Comparison of ENCODE assay signal across 8 cellular contexts in genomic region chr22:49789289-49790141, GRCh38. TPM values are rescaled to one million over a fixed set of nuclear protein-coding genes. Genes with fewer than 3 reads are reported as not detected.
DNase-seq lines count a peak whose midpoint lies in the region; ATAC-seq and TF ChIP-seq lines count a peak whose summit lies in the region.

No MANE protein-coding gene starts in this region.

- H3K4me3 Mint-ChIP-seq in HFFc6 (no peak overlapping the region; the same call in 1 of the 2 replicates), nephron progenitor cell (no peak overlapping the region)

- TF ChIP-seq CTCF in HFFc6 (IDR thresholded peaks at IDR 0.05) (no peak), nephron progenitor cell (IDR thresholded peaks at IDR 0.05) (no peak)

- intact Hi-C loops in Right ventricle myocardium inferior (cut with DNase I), result no loop called here

- H3K27me3 Mint-ChIP-seq in HFFc6 (ENCODE audit: insufficient read depth) (no peaks in the 10 kb centered on the region; the same call in 1 of the 2 replicates), nephron progenitor cell (ENCODE audit: low read depth, poor library complexity) (peaks cover 3% of the 10 kb centered on the region)

- ATAC-seq in Right ventricle myocardium inferior (peak; percentile 60), HG03565 (IDR thresholded peaks at IDR 0.05; ENCODE audit: unreplicated experiment) (no peak)

- peak; percentile 6 for DNase-seq in HFFc6
- peak; percentile 22 for DNase-seq in activated T-cell treated with anti-CD3 and anti-CD28 coated beads for 1 hour (ENCODE audit: low read depth)
- DNase-seq in Right ventricle myocardium inferior (ENCODE audit: missing footprints), result no peak
- peak; percentile 49 for DNase-seq in stimulated activated CD4-positive, alpha-beta T cell treated with anti-CD3 and anti-CD28 coated beads, Interleukin-15, amount 100 ng/mL, for 24 hours
- no peak for DNase-seq in nephron progenitor cell
- no peak for DNase-seq in NCI-H1105 treated with DMSO at 0.1 percent for 48 hours (lab: John Stamatoyannopoulos, UW)
- no peak for DNase-seq in NCI-H748 (lab: John Stamatoyannopoulos, UW; ENCODE audit: unreplicated experiment)

- H3K9me3 Mint-ChIP-seq in HFFc6 (no peaks in the 10 kb centered on the region), nephron progenitor cell (no peaks in the 10 kb centered on the region)

- H3K27ac Mint-ChIP-seq in HFFc6, result peak overlapping the region; percentile 43
- H3K27ac Mint-ChIP-seq in nephron progenitor cell, result no peak overlapping the region

- H3K36me3 Mint-ChIP-seq in HFFc6 (ENCODE audit: low read depth) (peaks cover 15% of the 10 kb centered on the region), nephron progenitor cell (ENCODE audit: low read depth) (peaks cover 54% of the 10 kb centered on the region)

- H3K4me1 Mint-ChIP-seq in HFFc6 (ENCODE audit: low read depth), result peaks cover 17% of the 10 kb centered on the region; the same call in 1 of the 2 replicates
- H3K4me1 Mint-ChIP-seq in nephron progenitor cell, result peaks cover 14% of the 10 kb centered on the region

RNA-seq across cellular contexts. Expression of gene BRD1, which starts 38.2 kb away (rescaled TPM):
- total RNA-seq in HFFc6 (2021; fragmentation: NEBNext Ultra II Directional; extraction: Animal tissue kit (Norgen Biotek cat#: 25700)), result 10 to 100 TPM; 17.2 to 20.8 (median 18.1) TPM
- 17.5 TPM for total RNA-seq in Right ventricle myocardium inferior

Comparison
In these comparisons a context has a peak if more than half of its experiments do, and no peak if none do; other contexts are left out.
1. DNase-seq: peak in HFFc6 (single experiment), activated T-cell treated with anti-CD3 and anti-CD28 coated beads for 1 hour (single experiment) and stimulated activated CD4-positive, alpha-beta T cell treated with anti-CD3 and anti-CD28 coated beads, Interleukin-15, amount 100 ng/mL, for 24 hours (single experiment); none in Right ventricle myocardium inferior (single experiment), nephron progenitor cell (single experiment), NCI-H1105 treated with DMSO at 0.1 percent for 48 hours (single experiment) and NCI-H748 (single experiment).